Comparison of ENCODE assay signal across 28 cellular contexts in the genomic region with DNA sequence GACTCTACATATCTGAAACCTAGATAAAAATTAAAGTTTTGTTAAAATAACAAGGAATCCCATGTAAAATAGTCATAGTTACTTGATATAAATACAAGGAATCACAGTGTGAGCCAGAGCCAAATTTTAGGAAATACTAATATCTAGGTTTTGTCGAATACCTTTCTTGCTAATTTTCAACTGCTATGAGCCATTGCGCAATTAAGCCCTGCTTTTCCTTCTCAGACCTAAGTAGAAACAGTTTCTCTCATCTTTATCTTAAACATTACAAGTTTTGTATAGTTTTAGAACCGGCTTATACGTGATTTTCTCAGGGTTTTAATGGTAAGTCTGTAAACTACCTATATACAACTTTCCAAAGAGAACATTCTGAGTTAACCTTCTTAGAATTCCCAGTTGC.
"Had no signal": no experiment of that assay in that cellular context is flagged by ENCODE, and none has a peak within 500 bp of the region (broad histone marks: within the 10 kb centered on the region; RNA-seq: fewer than 3 reads in every experiment).

No MANE protein-coding gene starts in this region.

- FAIRE-seq: pancreas had no signal

- DNase-seq: naive thymus-derived CD8-positive, alpha-beta T cell; nephron progenitor cell; nucleus accumbens; pancreas; psoas muscle; right cardiac atrium; spleen; stimulated activated CD4-positive, alpha-beta T cell treated with anti-CD3 and anti-CD28 coated beads, Interleukin-12 subunit alpha, Interleukin-12 subunit beta, amount 100 ng/mL, for 4 hours; stimulated activated CD4-positive, alpha-beta T cell treated with anti-CD3 and anti-CD28 coated beads, Interleukin-1b, Interleukin-23, amount 100 ng/mL, for 48 hours; stimulated activated CD4-positive, alpha-beta T cell treated with anti-CD3 and anti-CD28 coated beads, Interleukin-4, amount 100 ng/mL, for 1 hour; stimulated activated CD4-positive, alpha-beta T cell treated with anti-CD3 and anti-CD28 coated beads, Interleukin-4, amount 100 ng/mL, for 4 hours; stimulated activated CD8-positive, alpha-beta memory T cell treated with anti-CD3 and anti-CD28 coated beads, Interleukin-4, amount 100 ng/mL, for 48 hours; stimulated activated naive CD4-positive, alpha-beta T cell; stimulated activated naive CD8-positive, alpha-beta T cell treated with anti-CD3 and anti-CD28 coated beads, Interleukin-15, amount 100 ng/mL, for 72 hours; stimulated activated naive CD8-positive, alpha-beta T cell treated with anti-CD3 and anti-CD28 coated beads, Interleukin-15, Interleukin-2, amounts not matched to agents 100 U/mL and 50 U/mL, for 24 hours; substantia nigra; testis; tibial artery; transverse colon; upper lobe of right lung; uterus had no signal

- ATAC-seq: naive thymus-derived CD8-positive, alpha-beta T cell; natural killer cell treated with Interleukin-12 subunit alpha and Interleukin-12 subunit beta and Interleukin-15 and Interleukin-18, amount 100 ng/mL, for 72 hours; pancreas; psoas muscle; right cardiac atrium; sciatic nerve; stimulated activated memory B cell treated with anti-CD40 and anti-IgM and Interleukin-4, amounts not matched to agents 10 μg/mL and 1 μg/mL and 100 μg/mL, for 72 hours; stimulated activated naive CD8-positive, alpha-beta T cell treated with anti-CD3 and anti-CD28 coated beads, Interleukin-15, amount 100 ng/mL, for 72 hours; stimulated activated naive CD8-positive, alpha-beta T cell treated with anti-CD3 and anti-CD28 coated beads, Interleukin-15, Interleukin-2, amounts not matched to agents 100 U/mL and 50 U/mL, for 24 hours; upper lobe of right lung had no signal

- H3K4me1 ChIP-seq: pancreas, psoas muscle, spleen, testis, tibial artery, transverse colon, upper lobe of right lung, uterus had no signal

- H3K36me3 ChIP-seq: neutrophil, pancreas, spleen, suprapubic skin, tibial artery, transverse colon, upper lobe of right lung, uterus had no signal

- H3K27me3 ChIP-seq: spleen, suprapubic skin, testis, tibial artery, transverse colon, upper lobe of right lung, uterus had no signal

- H3K4me3 ChIP-seq: pancreas, psoas muscle, skin epidermis, smooth muscle cell, spleen, suprapubic skin, testis, tibial artery, transverse colon, upper lobe of right lung, uterus had no signal

- H3K27ac ChIP-seq: neutrophil, pancreas, psoas muscle, skin epidermis, spleen, suprapubic skin, testis, tibial artery, transverse colon, upper lobe of right lung, uterus had no signal

- H3K9me3 ChIP-seq: neutrophil, pancreas, psoas muscle, spleen, suprapubic skin, testis, tibial artery, transverse colon, upper lobe of right lung, uterus had no signal

- H3K4me2 ChIP-seq: smooth muscle cell had no signal
